ENCODE assay signal across 18 cellular contexts in genomic region chr13:111537843-111538499, GRCh38.
DNase-seq lines count a peak whose midpoint lies in the region; ATAC-seq and TF ChIP-seq lines count a peak whose summit lies in the region.
"Had no signal": no experiment of that assay in that cellular context is flagged by ENCODE, and none has a peak within 500 bp of the region (broad histone marks: within the 10 kb centered on the region; RNA-seq: fewer than 3 reads in every experiment).

No MANE protein-coding gene starts in this region.

- no peaks in the 10 kb centered on the region for H3K36me3 ChIP-seq in HEK293 (ENCODE audit: control insufficient read depth in 2 of 2, insufficient read depth in 1 of 2, low read length in 2 of 2)

- no peak for TF ChIP-seq CTCF in HEK293 (tag by site-specific recombination; IDR thresholded peaks at IDR 0.05)

- POLR2A ChIA-PET in HEK293 (lab: Yijun Ruan, JAX) = no interaction called here

- H3K9me3 ChIP-seq in HEK293 (ENCODE audit: control insufficient read depth, insufficient read depth, low read depth, low read length) = no peaks in the 10 kb centered on the region

- ATAC-seq in sciatic nerve (no peak), HG03520 (IDR thresholded peaks at IDR 0.05; ENCODE audit: unreplicated experiment) (no peak), esophagus mucosa (no peak)
- ATAC-seq: GM12878, HCT116 had no signal

- H3K27ac ChIP-seq in HEK293 (ENCODE audit: extremely low read depth, low read depth, low read length) = no peak overlapping the region

- H3K4me1 ChIP-seq in HEK293 (ENCODE audit: control insufficient read depth, insufficient read depth, low read length) = no peaks in the 10 kb centered on the region

- H3K4me3 ChIP-seq in HEK293 (ENCODE audit: low read depth, low read length) = no peak overlapping the region
- H3K4me3 ChIP-seq: GM12878 had no signal

- CTCF ChIA-PET in HEK293 (lab: Yijun Ruan, JAX) = no interaction called here

- peak; percentile 11 for DNase-seq in NCI-H748 (lab: John Stamatoyannopoulos, UW; ENCODE audit: unreplicated experiment)
- no peak for DNase-seq in NCI-H748 treated with DMSO at 0.1 percent for 48 hours (lab: John Stamatoyannopoulos, UW)
- peak; percentile 65 for DNase-seq in mesenteric fat pad (ENCODE audit: low spot score)
- DNase-seq in sciatic nerve (ENCODE audit: low spot score) = peak; percentile 39
- DNase-seq in stimulated activated CD4-positive, alpha-beta T cell treated with anti-CD3 and anti-CD28 coated beads, Interleukin-4, amount 100 ng/mL, for 4 hours = no peak
- DNase-seq: C1 segment of cervical spinal cord; CD4-positive, CD25-positive, alpha-beta regulatory T cell; CD8-positive, alpha-beta memory T cell; COR-L47; DMS 273 treated with DMSO at 0.1 percent for 48 hours; DMS53; DND-41; EL had no signal

- intact Hi-C loops in sciatic nerve (cut with DNase I) = no loop called here

TF ChIP-seq in HEK293, 187 proteins besides CTCF, POLR2A, EP300 and RAD21:
- 0 out of 2 replicates have a peak, but pooled peaks have one; percentile 9 for TF ChIP-seq EGR2 (tag by site-specific recombination; IDR thresholded peaks at IDR 0.05; ENCODE audit: low read depth)
- no peak for TF ChIP-seq ZNF560 (tag by site-specific recombination; IDR thresholded peaks at IDR 0.05; ENCODE audit: borderline replicate concordance)
- TF ChIP-seq ZNF341 (tag by site-specific recombination; IDR thresholded peaks at IDR 0.05; ENCODE audit: low read depth) = no peak
- no peak for TF ChIP-seq ZNF10 (tag by site-specific recombination; IDR thresholded peaks at IDR 0.05)
- no peak for TF ChIP-seq ZNF791 (tag by site-specific recombination; IDR thresholded peaks at IDR 0.05)
- TF ChIP-seq ZNF302 (tag by site-specific recombination; IDR thresholded peaks at IDR 0.05; ENCODE audit: low read depth) = no peak

Comparison
In these comparisons a context has a peak if more than half of its experiments do, and no peak if none do; other contexts are left out.
1. DNase-seq: peak in NCI-H748 (single experiment), mesenteric fat pad (single experiment) and sciatic nerve (single experiment); none in NCI-H748 treated with DMSO at 0.1 percent for 48 hours (single experiment) and stimulated activated CD4-positive, alpha-beta T cell treated with anti-CD3 and anti-CD28 coated beads, Interleukin-4, amount 100 ng/mL, for 4 hours (0 of 2).